ENCODE assay signal across 10 cellular contexts in the genomic region with DNA sequence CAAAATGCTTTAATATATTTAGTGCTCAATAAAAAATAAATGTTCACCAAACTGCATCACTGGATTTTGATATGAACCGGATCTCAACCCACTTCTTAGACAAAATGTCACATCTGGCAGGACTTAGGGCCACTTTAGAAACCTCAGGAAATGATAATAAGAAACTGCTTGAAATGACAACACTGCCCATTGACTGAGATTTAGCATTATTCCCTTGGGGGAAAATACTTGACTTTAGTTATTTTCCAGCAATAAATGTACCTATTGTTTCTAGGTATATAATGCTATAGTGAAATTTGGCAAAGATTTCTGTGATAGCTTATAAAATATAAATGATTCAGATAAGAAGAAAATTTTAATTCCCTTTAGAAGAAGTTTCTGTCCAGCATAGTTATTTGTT.
"Had no signal": no experiment of that assay in that cellular context is flagged by ENCODE, and none has a peak within 500 bp of the region (broad histone marks: within the 10 kb centered on the region; RNA-seq: fewer than 3 reads in every experiment).

No MANE protein-coding gene starts in this region.

- H2AFZ ChIP-seq: GM23248 had no signal

- H3K9ac ChIP-seq: GM23248 had no signal

- H3K27ac ChIP-seq: GM23248, HL-60 had no signal

- H3K36me3 Mint-ChIP-seq: IgD-negative memory B cell had no signal

- H3K9me3 ChIP-seq: HAP-1 had no signal

- H3K4me3 ChIP-seq: GM23248, HAP-1 had no signal

- H3K27ac Mint-ChIP-seq: HFFc6, IgD-negative memory B cell had no signal

- H3K36me3 ChIP-seq: HAP-1 had no signal

- H3K4me1 Mint-ChIP-seq: IgD-negative memory B cell had no signal

- FAIRE-seq: HepG2 had no signal

- DNase-seq: GM23248, GOT3, H7, HFFc6, KBM-7 had no signal

- ATAC-seq: HCT116, HepG2 had no signal

- H3K4me3 Mint-ChIP-seq: HFFc6 had no signal

- H3K9me3 Mint-ChIP-seq: HFFc6 had no signal
